ENCODE assay signal across 2 cellular contexts in the genomic region with DNA sequence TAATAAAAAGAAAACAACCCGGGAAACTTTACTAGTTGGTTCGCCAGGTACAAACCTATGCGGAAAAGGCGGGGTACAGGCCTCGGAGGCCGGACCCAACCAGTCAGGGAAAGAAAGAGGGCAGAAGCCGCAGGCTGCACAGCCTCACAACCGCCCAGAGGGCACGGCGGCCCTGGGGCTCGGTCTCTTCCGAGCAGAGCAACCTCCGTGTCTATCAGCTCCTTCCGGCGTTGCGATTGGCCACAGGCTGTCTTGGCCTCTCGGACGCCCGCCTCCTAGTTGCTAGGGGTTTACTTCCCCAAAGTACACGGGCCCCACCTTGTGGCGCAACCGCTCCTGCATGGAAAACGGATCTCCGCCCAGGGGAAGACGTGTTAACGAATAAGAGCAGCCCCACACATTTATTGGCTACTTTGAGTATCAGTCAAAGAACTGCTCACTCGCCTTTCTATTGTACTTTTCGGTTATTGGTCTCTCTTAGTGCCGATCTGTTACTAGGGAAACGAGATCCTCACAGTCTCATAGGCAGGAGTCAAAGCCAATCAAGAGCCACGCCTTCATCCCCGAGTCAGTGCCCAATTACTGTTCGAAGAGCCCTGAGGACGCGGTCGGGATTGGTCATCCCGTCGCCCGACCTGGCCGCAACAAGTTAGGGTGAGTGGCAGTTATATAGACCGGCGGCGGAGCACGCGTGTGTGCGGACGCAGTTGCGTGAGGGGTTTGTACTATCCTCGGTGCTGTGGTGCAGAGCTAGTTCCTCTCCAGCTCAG.
TF ChIP-seq lines count a peak whose summit lies in the region.

A gene (plus strand): TSS at position 696 of the 770 bp plus-strand sequence. CDS start 14,667 bp downstream, outside the sequence.

TF ChIP-seq in HCT116, 20 proteins besides CTCF, POLR2A, EP300 and RAD21 (continued from another document):
- TF ChIP-seq, protein P1, sequence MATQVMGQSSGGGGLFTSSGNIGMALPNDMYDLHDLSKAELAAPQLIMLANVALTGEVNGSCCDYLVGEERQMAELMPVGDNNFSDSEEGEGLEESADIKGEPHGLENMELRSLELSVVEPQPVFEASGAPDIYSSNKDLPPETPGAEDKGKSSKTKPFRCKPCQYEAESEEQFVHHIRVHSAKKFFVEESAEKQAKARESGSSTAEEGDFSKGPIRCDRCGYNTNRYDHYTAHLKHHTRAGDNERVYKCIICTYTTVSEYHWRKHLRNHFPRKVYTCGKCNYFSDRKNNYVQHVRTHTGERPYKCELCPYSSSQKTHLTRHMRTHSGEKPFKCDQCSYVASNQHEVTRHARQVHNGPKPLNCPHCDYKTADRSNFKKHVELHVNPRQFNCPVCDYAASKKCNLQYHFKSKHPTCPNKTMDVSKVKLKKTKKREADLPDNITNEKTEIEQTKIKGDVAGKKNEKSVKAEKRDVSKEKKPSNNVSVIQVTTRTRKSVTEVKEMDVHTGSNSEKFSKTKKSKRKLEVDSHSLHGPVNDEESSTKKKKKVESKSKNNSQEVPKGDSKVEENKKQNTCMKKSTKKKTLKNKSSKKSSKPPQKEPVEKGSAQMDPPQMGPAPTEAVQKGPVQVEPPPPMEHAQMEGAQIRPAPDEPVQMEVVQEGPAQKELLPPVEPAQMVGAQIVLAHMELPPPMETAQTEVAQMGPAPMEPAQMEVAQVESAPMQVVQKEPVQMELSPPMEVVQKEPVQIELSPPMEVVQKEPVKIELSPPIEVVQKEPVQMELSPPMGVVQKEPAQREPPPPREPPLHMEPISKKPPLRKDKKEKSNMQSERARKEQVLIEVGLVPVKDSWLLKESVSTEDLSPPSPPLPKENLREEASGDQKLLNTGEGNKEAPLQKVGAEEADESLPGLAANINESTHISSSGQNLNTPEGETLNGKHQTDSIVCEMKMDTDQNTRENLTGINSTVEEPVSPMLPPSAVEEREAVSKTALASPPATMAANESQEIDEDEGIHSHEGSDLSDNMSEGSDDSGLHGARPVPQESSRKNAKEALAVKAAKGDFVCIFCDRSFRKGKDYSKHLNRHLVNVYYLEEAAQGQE (IDR thresholded peaks at IDR 0.05; ENCODE audit: low read depth) = no peak
- TF ChIP-seq ZFX (IDR thresholded peaks at IDR 0.05) (peak; percentile 80), EGR1 (IDR thresholded peaks at IDR 0.05; ENCODE audit: low read depth) (no peak), YY1 (IDR thresholded peaks at IDR 0.05; ENCODE audit: extremely low read depth, insufficient replicate concordance, low read depth, low read length) (peak; percentile 77), POLR2AphosphoS5 (IDR thresholded peaks at IDR 0.05; ENCODE audit: low read depth, low read length) (peak; percentile 99)
- TF ChIP-seq, protein P2, sequence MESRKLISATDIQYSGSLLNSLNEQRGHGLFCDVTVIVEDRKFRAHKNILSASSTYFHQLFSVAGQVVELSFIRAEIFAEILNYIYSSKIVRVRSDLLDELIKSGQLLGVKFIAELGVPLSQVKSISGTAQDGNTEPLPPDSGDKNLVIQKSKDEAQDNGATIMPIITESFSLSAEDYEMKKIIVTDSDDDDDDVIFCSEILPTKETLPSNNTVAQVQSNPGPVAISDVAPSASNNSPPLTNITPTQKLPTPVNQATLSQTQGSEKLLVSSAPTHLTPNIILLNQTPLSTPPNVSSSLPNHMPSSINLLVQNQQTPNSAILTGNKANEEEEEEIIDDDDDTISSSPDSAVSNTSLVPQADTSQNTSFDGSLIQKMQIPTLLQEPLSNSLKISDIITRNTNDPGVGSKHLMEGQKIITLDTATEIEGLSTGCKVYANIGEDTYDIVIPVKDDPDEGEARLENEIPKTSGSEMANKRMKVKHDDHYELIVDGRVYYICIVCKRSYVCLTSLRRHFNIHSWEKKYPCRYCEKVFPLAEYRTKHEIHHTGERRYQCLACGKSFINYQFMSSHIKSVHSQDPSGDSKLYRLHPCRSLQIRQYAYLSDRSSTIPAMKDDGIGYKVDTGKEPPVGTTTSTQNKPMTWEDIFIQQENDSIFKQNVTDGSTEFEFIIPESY (IDR thresholded peaks at IDR 0.05; ENCODE audit: extremely low read depth, insufficient replicate concordance, low read length) = peak; percentile 56

TF ChIP-seq in neural cell, 6 proteins besides CTCF, POLR2A, EP300 and RAD21 (continued from another document):
- TF ChIP-seq, protein P1 (IDR thresholded peaks at IDR 0.05; ENCODE audit: borderline replicate concordance) = peak; percentile 54
- TF ChIP-seq POLR2AphosphoS5 (IDR thresholded peaks at IDR 0.05) = peak; percentile 99
- TF ChIP-seq SMC3 (conservative IDR thresholded peaks at IDR 0.05; ENCODE audit: poor library complexity) = peak; percentile 57
- peak; percentile 83 for TF ChIP-seq TAF1 (IDR thresholded peaks at IDR 0.05; ENCODE audit: low read depth)
